ENCODE assay signal across 8 cellular contexts in genomic region chr5:131634666-131634995, GRCh38. TPM values are rescaled to one million over a fixed set of nuclear protein-coding genes. Genes with fewer than 3 reads are reported as not detected.
DNase-seq lines count a peak whose midpoint lies in the region; ATAC-seq and TF ChIP-seq lines count a peak whose summit lies in the region.

No MANE protein-coding gene starts in this region.

- H3K4me3 Mint-ChIP-seq in Calu3 (ENCODE audit: low read depth, unreplicated experiment): no peak overlapping the region

- TSS peak; percentile 58 for BruUV-seq in Calu3 (replicated peaks; lab: Mats Ljungman, UMichigan)

- no peaks in the 10 kb centered on the region for H3K9me3 Mint-ChIP-seq in Calu3 (ENCODE audit: low read depth, unreplicated experiment)

- TF ChIP-seq CTCF in Calu3 (IDR thresholded peaks at IDR 0.05; ENCODE audit: unreplicated experiment): no peak
- TF ChIP-seq CTCF in astrocyte of the spinal cord (IDR thresholded peaks at IDR 0.05; ENCODE audit: low read depth, low read length): no peak

- peaks cover 2% of the 10 kb centered on the region for H3K4me1 Mint-ChIP-seq in Calu3 (ENCODE audit: low read depth, unreplicated experiment)

- intact Hi-C loops in Calu3 (cut with micrococcal nuclease; ENCODE audit: unreplicated experiment): loop anchor here (1.0 kb wide), 1 partner anchor 45 kb away; no protein-coding TSS in a partner anchor

- CTCF ChIA-PET in Calu3 (lab: Charles Lee): no interaction called here

- peak overlapping the region; percentile 89 for H3K4me3 ChIP-seq in astrocyte of the spinal cord (ENCODE audit: low read depth, low read length)
- H3K4me3 ChIP-seq in iPS-18c (ENCODE audit: insufficient read depth, low read depth, low read length): peak overlapping the region; percentile 96

- peak overlapping the region; percentile 94 for H3K27ac Mint-ChIP-seq in Calu3 (ENCODE audit: unreplicated experiment)

- peaks cover 31% of the 10 kb centered on the region for H3K36me3 Mint-ChIP-seq in Calu3 (ENCODE audit: insufficient read depth, unreplicated experiment)

- no peaks in the 10 kb centered on the region for H3K27me3 Mint-ChIP-seq in Calu3 (ENCODE audit: unreplicated experiment)

- DNase-seq in Calu3 (peak; percentile 72), astrocyte of the spinal cord (ENCODE audit: low read depth, low spot score) (peak; percentile 56), hippocampal formation (lab: John Stamatoyannopoulos, UW) (no peak)
- DNase-seq in stimulated activated CD4-positive, alpha-beta T cell treated with anti-CD3 and anti-CD28 coated beads, Interleukin-12 subunit alpha, Interleukin-12 subunit beta, amount 100 ng/mL, for 4 hours: peak; percentile 46

- peak; percentile 18 for ATAC-seq in GM19467 (IDR thresholded peaks at IDR 0.05; ENCODE audit: unreplicated experiment)
- ATAC-seq in HG03571 (IDR thresholded peaks at IDR 0.05; ENCODE audit: unreplicated experiment): peak; percentile 15
- ATAC-seq in SK-N-SH treated with all-trans-retinoic acid at 6 μM for 48 hours: peak; percentile 55

- in situ Hi-C loops in astrocyte of the spinal cord (cut with HindIII; ENCODE audit: low sequenced_read_pairs): no loop called here

- H3K9me3 ChIP-seq in iPS-18c (ENCODE audit: control insufficient read depth, insufficient read depth, low read length): no peaks in the 10 kb centered on the region

TF ChIP-seq in SK-N-SH treated with all-trans-retinoic acid at 6 μM for 48 hours, 23 proteins besides CTCF, POLR2A, EP300 and RAD21:
- TF ChIP-seq TSHZ2 (CRISPR knock-in tag; IDR thresholded peaks at IDR 0.05) (0 out of 2 replicates have a peak, but pooled peaks have one; percentile 31), ZNF565 (CRISPR knock-in tag; conservative IDR thresholded peaks at IDR 0.05; ENCODE audit: low read depth) (no peak)
TF ChIP-seq in SK-N-SH treated with all-trans-retinoic acid at 6 μM for 48 hours: peak in this region for 1.

RNA-seq across cellular contexts. Expression of gene RAPGEF6, which starts 0.4 kb away (rescaled TPM):
- total RNA-seq in Calu3 (2022): 21.6 and 27.3 TPM in 2 replicates

Comparison
In these comparisons a context has a peak if more than half of its experiments do, and no peak if none do; other contexts are left out.
1. DNase-seq: peak in Calu3 (single experiment), astrocyte of the spinal cord (single experiment) and stimulated activated CD4-positive, alpha-beta T cell treated with anti-CD3 and anti-CD28 coated beads, Interleukin-12 subunit alpha, Interleukin-12 subunit beta, amount 100 ng/mL, for 4 hours (single experiment); none in hippocampal formation (0 of 2).
2. Peak in every context shown above with its lines, with median percentiles within 50 percentile points of each other: ATAC-seq.